ENCODE assay signal across 8 cellular contexts in genomic region chr1:110212165-110213142, GRCh38. TPM values are rescaled to one million over a fixed set of nuclear protein-coding genes. Genes with fewer than 3 reads are reported as not detected.
DNase-seq lines count a peak whose midpoint lies in the region; ATAC-seq and TF ChIP-seq lines count a peak whose summit lies in the region.

No MANE protein-coding gene starts in this region.

- no peak overlapping the region for H3K27ac Mint-ChIP-seq in neural crest cell (ENCODE audit: unreplicated experiment)

- no peaks in the 10 kb centered on the region for H3K9me3 ChIP-seq in colonic mucosa

- no peaks in the 10 kb centered on the region for H3K36me3 ChIP-seq in colonic mucosa

- H3K36me3 Mint-ChIP-seq in neural crest cell (ENCODE audit: low read depth) = no peaks in the 10 kb centered on the region

- peaks cover 55% of the 10 kb centered on the region for H3K27me3 Mint-ChIP-seq in neural crest cell (ENCODE audit: low read depth)

- peaks cover 23% of the 10 kb centered on the region for H3K4me1 Mint-ChIP-seq in neural crest cell

- H3K27ac ChIP-seq in colonic mucosa = no peak overlapping the region

- H3K4me1 ChIP-seq in colonic mucosa = no peaks in the 10 kb centered on the region

- DNase-seq in DMS79 (lab: John Stamatoyannopoulos, UW) (peak; percentile 85), NCI-H2171 treated with DMSO at 0.1 percent for 48 hours (lab: John Stamatoyannopoulos, UW) (peak; percentile 89), colonic mucosa (no peak), neural crest cell (ENCODE audit: low read depth, low spot score) (no peak), NCI-H2081 (lab: John Stamatoyannopoulos, UW) (no peak), CD1c-positive myeloid dendritic cell (ENCODE audit: extremely low spot score) (no peak)

- no peak overlapping the region for H3K9ac ChIP-seq in colonic mucosa (ENCODE audit: low read depth in 2 of 2, low read length in 2 of 2)

- TF ChIP-seq CTCF in colonic mucosa (IDR thresholded peaks at IDR 0.05) (no peak), neural crest cell (conservative IDR thresholded peaks at IDR 0.05) (peak; percentile 15)

- H3K4me3 ChIP-seq in colonic mucosa = peak overlapping the region; percentile 80

- peak overlapping the region; percentile 86 for H3K4me3 Mint-ChIP-seq in neural crest cell

- H3K9me3 Mint-ChIP-seq in neural crest cell = no peaks in the 10 kb centered on the region

- H3K27me3 ChIP-seq in colonic mucosa = no peaks in the 10 kb centered on the region

- intact Hi-C loops in colonic mucosa (cut with DNase I) = no loop called here

- no peak for ATAC-seq in GM18868 (IDR thresholded peaks at IDR 0.05; ENCODE audit: unreplicated experiment)
- no peak for ATAC-seq in GM19035 (IDR thresholded peaks at IDR 0.05; ENCODE audit: unreplicated experiment)

RNA-seq across cellular contexts. Expression of gene KCNC4, which starts 2.3 kb away (rescaled TPM):
- 1 to 10 TPM; 6.7 to 8.4 TPM for total RNA-seq in colonic mucosa
- total RNA-seq in neural crest cell = 4.5 and 5.9 TPM in 2 replicates

Comparison
In these comparisons a context has a peak if more than half of its experiments do, and no peak if none do; other contexts are left out.
1. DNase-seq: peak in DMS79 (single experiment) and NCI-H2171 treated with DMSO at 0.1 percent for 48 hours (single experiment); none in colonic mucosa (single experiment), neural crest cell (single experiment), NCI-H2081 (0 of 2) and CD1c-positive myeloid dendritic cell (single experiment).